ENCODE assay signal across 21 cellular contexts in genomic region chr2:96238266-96238665, GRCh38. TPM values are rescaled to one million over a fixed set of nuclear protein-coding genes. Genes with fewer than 3 reads are reported as not detected.
A peak's percentile ranks its signal among the peaks of the same experiment; 100 is the strongest.
DNase-seq lines count a peak whose midpoint lies in the region; ATAC-seq and FAIRE-seq lines count a peak whose summit lies in the region.
"Had no signal": no experiment of that assay in that cellular context is flagged by ENCODE, and none has a peak within 500 bp of the region (broad histone marks: within the 10 kb centered on the region; RNA-seq: fewer than 3 reads in every experiment).

No MANE protein-coding gene starts in this region.

- H3K4me1 Mint-ChIP-seq in activated T-helper 17 cell treated with anti-CD3 and anti-CD28 coated beads, Interleukin-2, amount 50 U/mL, for 72 hours: peaks cover 22% of the 10 kb centered on the region
- peaks cover 33% of the 10 kb centered on the region for H3K4me1 Mint-ChIP-seq in activated naive CD4-positive, alpha-beta T cell treated with anti-CD3 and anti-CD28 coated beads, Interleukin-2, amount 10 ng/mL, durations not matched to agents 7 days and 5 days

- H3K4me1 ChIP-seq in trophoblast cell (ENCODE audit: control insufficient read depth in 1 of 2, insufficient read depth in 2 of 2, low read length in 2 of 2) (no peaks in the 10 kb centered on the region), small intestine (ENCODE audit: control insufficient read depth in 2 of 2, insufficient read depth in 1 of 2, low read depth in 1 of 2, low read length in 1 of 2) (peaks cover 2 to 5% of the 10 kb centered on the region in 2 donors)
- H3K4me1 ChIP-seq: A549, Caco-2 had no signal

- H3K27ac Mint-ChIP-seq in activated T-helper 17 cell treated with anti-CD3 and anti-CD28 coated beads, Interleukin-2, amount 50 U/mL, for 72 hours: peak overlapping the region; percentile 29
- no peak overlapping the region for H3K27ac Mint-ChIP-seq in activated naive CD4-positive, alpha-beta T cell treated with anti-CD3 and anti-CD28 coated beads, Interleukin-2, amount 10 ng/mL, durations not matched to agents 7 days and 5 days
- H3K27ac Mint-ChIP-seq: B cell; CD4-positive, alpha-beta T cell; CD8-positive, alpha-beta T cell had no signal

- H4K91ac ChIP-seq in trophoblast cell (ENCODE audit: low read depth, low read length): no peak overlapping the region

- no peak overlapping the region for H3K23ac ChIP-seq in trophoblast cell (ENCODE audit: low read length)

- no peak overlapping the region for H4K12ac ChIP-seq in trophoblast cell (ENCODE audit: low read depth, low read length)

- H3K36me3 Mint-ChIP-seq in activated T-helper 17 cell treated with anti-CD3 and anti-CD28 coated beads, Interleukin-2, amount 50 U/mL, for 72 hours (ENCODE audit: low read depth): no peaks in the 10 kb centered on the region
- H3K36me3 Mint-ChIP-seq in activated naive CD4-positive, alpha-beta T cell treated with anti-CD3 and anti-CD28 coated beads, Interleukin-2, amount 10 ng/mL, durations not matched to agents 7 days and 5 days: peaks cover 10% of the 10 kb centered on the region

- no CpG with 5 or more reads among the region's 3 CpGs for WGBS in trophoblast cell (ENCODE audit: extremely low coverage, insufficient coverage, insufficient read length)
- 23 to 63% (median 61%) methylated on average over 3 of the region's 3 CpGs for WGBS in small intestine, 3 donors

- CTCF ChIA-PET in activated naive CD4-positive, alpha-beta T cell treated with anti-CD3 and anti-CD28 coated beads, Interleukin-2, amount 10 ng/mL, durations not matched to agents 7 days and 5 days (lab: Charles Lee): no interaction called here

- H3K27me3 ChIP-seq in trophoblast cell (ENCODE audit: insufficient read depth, low read length): no peaks in the 10 kb centered on the region
- H3K27me3 ChIP-seq in small intestine (ENCODE audit: control insufficient read depth in 2 of 2, insufficient read depth in 2 of 2, low read length in 2 of 2): no peaks in the 10 kb centered on the region
- H3K27me3 ChIP-seq: BLaER1 treated with 17β-estradiol and CSF1 and Interleukin-3, amounts not matched to agents 10 nM and 100 nM had no signal

- H3K9me3 Mint-ChIP-seq in activated T-helper 17 cell treated with anti-CD3 and anti-CD28 coated beads, Interleukin-2, amount 50 U/mL, for 72 hours: no peaks in the 10 kb centered on the region
- H3K9me3 Mint-ChIP-seq in activated naive CD4-positive, alpha-beta T cell treated with anti-CD3 and anti-CD28 coated beads, Interleukin-2, amount 10 ng/mL, durations not matched to agents 7 days and 5 days: no peaks in the 10 kb centered on the region
- H3K9me3 Mint-ChIP-seq: CD4-positive, alpha-beta T cell; CD8-positive, alpha-beta T cell had no signal

- no peak overlapping the region for H3K4me2 ChIP-seq in trophoblast cell (ENCODE audit: low read length)
- H3K4me2 ChIP-seq: A549; BLaER1 treated with 17β-estradiol and CSF1 and Interleukin-3, amounts not matched to agents 10 nM and 100 nM had no signal

- no peak overlapping the region for H3K4ac ChIP-seq in trophoblast cell (ENCODE audit: low read depth, low read length)

- H3K36me3 ChIP-seq in trophoblast cell (ENCODE audit: control insufficient read depth in 1 of 2, insufficient read depth in 2 of 2, low read length in 2 of 2): no peaks in the 10 kb centered on the region
- no peaks in the 10 kb centered on the region for H3K36me3 ChIP-seq in small intestine (ENCODE audit: control insufficient read depth in 2 of 2, insufficient read depth in 2 of 2, low read length in 2 of 2)

- intact Hi-C loops in left colon (cut with DNase I, micrococcal nuclease): no loop called here

- no peak overlapping the region for H3K18ac ChIP-seq in trophoblast cell (ENCODE audit: low read length)

- H3K27me3 Mint-ChIP-seq in activated T-helper 17 cell treated with anti-CD3 and anti-CD28 coated beads, Interleukin-2, amount 50 U/mL, for 72 hours: no peaks in the 10 kb centered on the region
- no peaks in the 10 kb centered on the region for H3K27me3 Mint-ChIP-seq in activated naive CD4-positive, alpha-beta T cell treated with anti-CD3 and anti-CD28 coated beads, Interleukin-2, amount 10 ng/mL, durations not matched to agents 7 days and 5 days
- H3K27me3 Mint-ChIP-seq: B cell; CD4-positive, alpha-beta T cell had no signal

- H2AK5ac ChIP-seq in trophoblast cell (ENCODE audit: low read length): no peak overlapping the region

- no peak overlapping the region for H3K4me3 ChIP-seq in trophoblast cell (ENCODE audit: low read depth, low read length)
- H3K4me3 ChIP-seq in small intestine (ENCODE audit: low read depth in 1 of 2, low read length in 2 of 2): no peak overlapping the region
- H3K4me3 ChIP-seq: A549; BLaER1 treated with 17β-estradiol and CSF1 and Interleukin-3, amounts not matched to agents 10 nM and 100 nM had no signal

- DNase-seq in left colon: no peak
- no peak for DNase-seq in trophoblast cell
- peak; percentile 84 for DNase-seq in small intestine
- no peak for DNase-seq in NCI-H1694 (lab: John Stamatoyannopoulos, UW)
- no peak for DNase-seq in activated naive CD4-positive, alpha-beta T cell treated with anti-CD3 and anti-CD28 coated beads, Interleukin-2, amount 10 ng/mL, durations not matched to agents 7 days and 5 days
- DNase-seq: AML-193; Caco-2; Calu3; CD4-positive, alpha-beta T cell; CD8-positive, alpha-beta T cell; GF-D8 had no signal

- no peak overlapping the region for H3K14ac ChIP-seq in trophoblast cell (ENCODE audit: low read length)

- no peaks in the 10 kb centered on the region for H3K79me1 ChIP-seq in trophoblast cell (ENCODE audit: low read length)

- no peak overlapping the region for H2AFZ ChIP-seq in trophoblast cell (ENCODE audit: insufficient read depth, low read length, poor library complexity)

- H2BK5ac ChIP-seq in trophoblast cell (ENCODE audit: low read depth, low read length, poor library complexity): no peak overlapping the region

- H2BK120ac ChIP-seq in trophoblast cell (ENCODE audit: insufficient read depth, low read length, poor library complexity): no peak overlapping the region

- no peak overlapping the region for H4K8ac ChIP-seq in trophoblast cell (ENCODE audit: low read depth, low read length)

- no peaks in the 10 kb centered on the region for H3K9me3 ChIP-seq in trophoblast cell (ENCODE audit: insufficient read depth, low read depth, low read length)
- no peaks in the 10 kb centered on the region for H3K9me3 ChIP-seq in small intestine (ENCODE audit: control insufficient read depth, low read depth)
- H3K9me3 ChIP-seq: A549; BLaER1 treated with 17β-estradiol and CSF1 and Interleukin-3, amounts not matched to agents 10 nM and 100 nM; Caco-2 had no signal

- ATAC-seq in activated T-helper 17 cell treated with anti-CD3 and anti-CD28 coated beads, Interleukin-2, amount 50 U/mL, for 72 hours (replicated peaks): no peak
- ATAC-seq in left colon (peak; percentile 86), GM18519 (IDR thresholded peaks at IDR 0.05; ENCODE audit: low FRiP score, unreplicated experiment) (no peak)
- ATAC-seq: A549; CD8-positive, alpha-beta T cell had no signal

- no peak overlapping the region for H3K4me3 Mint-ChIP-seq in activated T-helper 17 cell treated with anti-CD3 and anti-CD28 coated beads, Interleukin-2, amount 50 U/mL, for 72 hours
- H3K4me3 Mint-ChIP-seq in activated naive CD4-positive, alpha-beta T cell treated with anti-CD3 and anti-CD28 coated beads, Interleukin-2, amount 10 ng/mL, durations not matched to agents 7 days and 5 days: no peak overlapping the region
- H3K4me3 Mint-ChIP-seq: B cell; CD4-positive, alpha-beta T cell; CD8-positive, alpha-beta T cell had no signal

- H3K27ac ChIP-seq in trophoblast cell (ENCODE audit: low read depth, low read length): no peak overlapping the region
- no peak overlapping the region for H3K27ac ChIP-seq in small intestine (ENCODE audit: low read depth in 1 of 2, low read length in 1 of 2)
- H3K27ac ChIP-seq: 22Rv1; A549; BLaER1 treated with 17β-estradiol and CSF1 and Interleukin-3, amounts not matched to agents 10 nM and 100 nM; C4-2B had no signal

- no peak overlapping the region for H2BK12ac ChIP-seq in trophoblast cell (ENCODE audit: low read length)

- no peaks in the 10 kb centered on the region for H3K79me2 ChIP-seq in trophoblast cell (ENCODE audit: control insufficient read depth, insufficient read depth, low read length, poor library complexity)

- no peak for FAIRE-seq in small intestine (lab: Jason Lieb, UNC)
- FAIRE-seq: A549, D721Med, G401.6, GM12891 had no signal

- peak overlapping the region; percentile 57 for H3K9ac ChIP-seq in trophoblast cell (ENCODE audit: low read length)
- H3K9ac ChIP-seq: BLaER1 treated with 17β-estradiol and CSF1 and Interleukin-3, amounts not matched to agents 10 nM and 100 nM had no signal

RNA-seq across cellular contexts. Expression of gene TMEM127, which starts 27.5 kb away (rescaled TPM):
- 10 to 100 TPM; 23.8 to 25.4 TPM for total RNA-seq in activated T-helper 17 cell treated with anti-CD3 and anti-CD28 coated beads, Interleukin-2, amount 50 U/mL, for 72 hours
- 100 to 1,000 TPM in 1 of 2 donors, 10 to 100 TPM in 1; 86.2 to 111 TPM for total RNA-seq in left colon
- polyA plus RNA-seq in trophoblast cell (2013): 36.6 and 38.2 TPM in 2 replicates
- polyA plus RNA-seq in small intestine: 10 to 100 TPM; 12.1 to 27.6 (median 14.6) TPM

RNA-seq across cellular contexts. Expression of gene CIAO1, which starts 27.8 kb away (rescaled TPM):
- 10 to 100 TPM; 71.4 to 81.3 TPM for total RNA-seq in activated T-helper 17 cell treated with anti-CD3 and anti-CD28 coated beads, Interleukin-2, amount 50 U/mL, for 72 hours
- 10 to 100 TPM; 61.7 to 68.8 TPM for total RNA-seq in left colon
- 43.1 and 43.2 TPM in 2 replicates for polyA plus RNA-seq in trophoblast cell (2013)
- polyA plus RNA-seq in small intestine: 10 to 100 TPM; 50.3 to 59.9 (median 53.2) TPM

RNA-seq across cellular contexts. Expression of gene STARD7, which starts 29.6 kb away (rescaled TPM):
- 100 to 1,000 TPM; 140 to 190 TPM for total RNA-seq in activated T-helper 17 cell treated with anti-CD3 and anti-CD28 coated beads, Interleukin-2, amount 50 U/mL, for 72 hours
- total RNA-seq in left colon: 100 to 1,000 TPM; 125 to 127 TPM
- polyA plus RNA-seq in trophoblast cell (2013): 70.0 and 72.7 TPM in 2 replicates
- polyA plus RNA-seq in small intestine: 10 to 100 TPM; 44.5 to 84.5 (median 48.9) TPM
